ENCODE assay signal across 9 cellular contexts in genomic region chr11:78424334-78425270, GRCh38. TPM values are rescaled to one million over a fixed set of nuclear protein-coding genes. Genes with fewer than 3 reads are reported as not detected.
A peak's percentile ranks its signal among the peaks of the same experiment; 100 is the strongest.
DNase-seq lines count a peak whose midpoint lies in the region; ATAC-seq, FAIRE-seq and TF ChIP-seq lines count a peak whose summit lies in the region.
"Had no signal": no experiment of that assay in that cellular context is flagged by ENCODE, and none has a peak within 500 bp of the region (broad histone marks: within the 10 kb centered on the region; RNA-seq: fewer than 3 reads in every experiment).

No MANE protein-coding gene starts in this region.

- peaks cover 16% of the 10 kb centered on the region for H3K4me1 Mint-ChIP-seq in astrocyte (ENCODE audit: low read depth, unreplicated experiment)

- peaks cover 18% of the 10 kb centered on the region for H3K4me1 ChIP-seq in HUES48 (ENCODE audit: control insufficient read depth, insufficient read depth, low read length)
- H3K4me1 ChIP-seq in astrocyte (ENCODE audit: insufficient read depth, low read length): peaks cover 14% of the 10 kb centered on the region
- peaks cover 6 to 14% (median 10%) of the 10 kb centered on the region in 3 donors for H3K4me1 ChIP-seq in skeletal muscle tissue (ENCODE audit: control insufficient read depth in 3 of 3, insufficient read depth in 3 of 3, low read length in 3 of 3)

- H3K9ac ChIP-seq in HUES48 (ENCODE audit: low read depth, low read length) (no peak overlapping the region), astrocyte (ENCODE audit: low read length) (no peak overlapping the region), skeletal muscle tissue (ENCODE audit: low read depth in 1 of 3, low read length in 3 of 3) (no peak overlapping the region)

- DNase-seq in astrocyte (ENCODE audit: low read depth) (peak; percentile 42), NCI-H187 (lab: John Stamatoyannopoulos, UW) (no peak), hepatic stellate cell (ENCODE audit: low spot score) (no peak), H4 (ENCODE audit: low spot score) (no peak), NCI-H526 treated with DMSO at 0.1 percent for 48 hours (lab: John Stamatoyannopoulos, UW) (no peak)

- no peak for FAIRE-seq in astrocyte (lab: Jason Lieb, UNC)

- H3K27me3 ChIP-seq in HUES48 (ENCODE audit: control insufficient read depth, insufficient read depth, low read length) (peaks cover 2% of the 10 kb centered on the region), astrocyte (ENCODE audit: insufficient read depth, low read length) (no peaks in the 10 kb centered on the region), skeletal muscle tissue (ENCODE audit: control insufficient read depth in 3 of 3, insufficient read depth in 3 of 3, low read length in 3 of 3) (peaks cover 0 to 4% (median 3%) of the 10 kb centered on the region in 3 donors)
- H3K27me3 ChIP-seq: body of pancreas had no signal

- no peaks in the 10 kb centered on the region for H3K36me3 Mint-ChIP-seq in astrocyte (ENCODE audit: low read depth, unreplicated experiment)

- no peak overlapping the region for H2AFZ ChIP-seq in astrocyte (ENCODE audit: low read depth, low read length)

- H4K20me1 ChIP-seq in astrocyte (ENCODE audit: insufficient read depth, low read length): no peaks in the 10 kb centered on the region

- H3K4me3 Mint-ChIP-seq in astrocyte (ENCODE audit: unreplicated experiment): no peak overlapping the region

- no peak for TF ChIP-seq CTCF in astrocyte (IDR thresholded peaks at IDR 0.05; ENCODE audit: insufficient read depth, low read depth, low read length)

- peak overlapping the region; percentile 68 for H3K27ac ChIP-seq in HUES48 (ENCODE audit: low read depth, low read length)
- no peak overlapping the region for H3K27ac ChIP-seq in astrocyte (ENCODE audit: low read depth, low read length)
- peak overlapping the region; percentile 3 for H3K27ac ChIP-seq in skeletal muscle tissue (ENCODE audit: low read depth, low read length)

- H3K9me3 Mint-ChIP-seq in astrocyte (ENCODE audit: unreplicated experiment): no peaks in the 10 kb centered on the region

- H3K9me3 ChIP-seq in HUES48 (ENCODE audit: control insufficient read depth, insufficient read depth, low read length): no peaks in the 10 kb centered on the region
- no peaks in the 10 kb centered on the region for H3K9me3 ChIP-seq in astrocyte (ENCODE audit: insufficient read depth, low read depth, low read length)
- H3K9me3 ChIP-seq in skeletal muscle tissue (ENCODE audit: control insufficient read depth in 3 of 3, low read length in 3 of 3): no peaks in the 10 kb centered on the region
- H3K9me3 ChIP-seq: body of pancreas had no signal

- no peaks in the 10 kb centered on the region for H3K79me2 ChIP-seq in astrocyte (ENCODE audit: insufficient read depth, low read length)

- H3K4me3 ChIP-seq in HUES48 (ENCODE audit: low read depth, low read length) (no peak overlapping the region), astrocyte (ENCODE audit: insufficient read depth, low read depth, low read length) (no peak overlapping the region), skeletal muscle tissue (ENCODE audit: low read length in 3 of 3) (no peak overlapping the region)
- H3K4me3 ChIP-seq: body of pancreas had no signal

- H3K36me3 ChIP-seq in HUES48 (ENCODE audit: control insufficient read depth, insufficient read depth, low read length): no peaks in the 10 kb centered on the region
- no peaks in the 10 kb centered on the region for H3K36me3 ChIP-seq in astrocyte (ENCODE audit: insufficient read depth, low read length)
- H3K36me3 ChIP-seq in skeletal muscle tissue (ENCODE audit: control insufficient read depth in 3 of 3, insufficient read depth in 3 of 3, low read length in 3 of 3): no peaks in the 10 kb centered on the region

- H3K4me2 ChIP-seq in astrocyte (ENCODE audit: low read length): no peak overlapping the region

- ATAC-seq in GM19468 (IDR thresholded peaks at IDR 0.05; ENCODE audit: extremely low read depth, unreplicated experiment): peak; percentile 30
- ATAC-seq: body of pancreas had no signal

- no peaks in the 10 kb centered on the region for H3K27me3 Mint-ChIP-seq in astrocyte (ENCODE audit: low read depth, unreplicated experiment)

- H3K27ac Mint-ChIP-seq in astrocyte (ENCODE audit: unreplicated experiment): peak overlapping the region; percentile 34

RNA-seq across cellular contexts. Expression of gene GAB2, which starts 7.0 kb away (rescaled TPM):
- total RNA-seq in astrocyte (10.5 and 18.2 TPM in 2 replicates), skeletal muscle tissue (10.4 TPM)
- 0.70 and 1.0 TPM in 2 replicates for total RNA-seq in H4 (2014; rRNA removed; shearing (Covaris generic))
